ENCODE assay signal across 9 cellular contexts in the genomic region with DNA sequence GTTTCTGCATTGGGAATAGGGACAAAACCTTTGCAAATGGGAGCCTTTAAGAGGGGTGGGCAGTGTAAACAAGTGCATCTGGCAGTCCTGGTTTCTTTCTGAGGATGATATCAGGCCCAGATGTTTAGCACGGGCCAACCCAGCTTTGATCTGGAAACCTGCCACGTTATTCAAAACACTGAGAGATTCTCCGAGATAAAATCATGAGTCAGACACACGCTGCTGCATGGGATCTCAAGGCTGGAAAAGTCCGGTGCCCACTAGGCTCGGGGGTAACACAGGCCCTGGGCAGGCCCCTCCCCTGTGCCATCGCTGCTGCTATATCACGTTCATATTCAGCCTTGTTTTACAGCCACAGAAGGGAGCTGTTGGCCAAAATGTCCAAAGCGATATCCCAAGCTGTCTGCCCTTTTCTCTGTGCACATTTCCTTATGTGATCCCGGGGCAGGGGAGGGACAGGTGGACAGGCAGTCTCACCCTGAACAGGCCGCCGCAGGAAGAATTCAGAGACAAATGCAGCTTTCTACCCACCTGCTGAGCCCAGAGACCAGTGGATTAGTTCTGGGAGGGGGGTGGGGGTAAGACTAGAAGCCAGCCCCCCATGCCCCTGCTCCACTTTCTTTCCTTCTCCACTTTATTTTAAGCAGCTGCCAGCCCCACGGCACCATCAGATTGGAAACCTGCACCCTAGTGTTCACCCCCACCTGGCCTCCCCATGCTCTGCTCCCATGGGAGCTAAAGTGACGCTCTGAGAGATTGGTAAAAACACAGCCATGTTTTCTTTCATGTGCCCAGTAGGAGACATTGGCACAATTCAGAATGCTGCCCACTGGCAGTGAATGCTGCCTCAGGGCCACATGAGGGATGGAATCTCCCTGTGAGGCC.
DNase-seq lines count a peak whose midpoint lies in the region; ATAC-seq and TF ChIP-seq lines count a peak whose summit lies in the region.
"Had no signal": no experiment of that assay in that cellular context is flagged by ENCODE, and none has a peak within 500 bp of the region (broad histone marks: within the 10 kb centered on the region; RNA-seq: fewer than 3 reads in every experiment).

No MANE protein-coding gene starts in this region.

- H3K36me3 ChIP-seq in adrenal gland (replicated peaks in 1 of 2) (peaks cover 0 to 23% of the 10 kb centered on the region in 2 donors), heart right ventricle (peaks cover 0 to 42% (median 0%) of the 10 kb centered on the region in 9 donors)
- H3K36me3 ChIP-seq: neutrophil had no signal

- no peak overlapping the region for H3K4me3 ChIP-seq in adrenal gland
- no peak overlapping the region for H3K4me3 ChIP-seq in heart right ventricle

- TF ChIP-seq CTCF in adrenal gland (IDR thresholded peaks at IDR 0.05), result no peak
- TF ChIP-seq CTCF in heart right ventricle (IDR thresholded peaks at IDR 0.05), result peak in 1 of 9 donors; percentile 3

- WGBS in adrenal gland, 4 donors, result 25 to 34% (median 33%) methylated on average over 14 of the region's 14 CpGs
- 25 to 26% methylated on average over 14 of the region's 14 CpGs for WGBS in heart right ventricle, 2 donors

- peak in 1 of 2 donors; percentile 64 for TF ChIP-seq POLR2A in adrenal gland (IDR thresholded peaks at IDR 0.05)

- H3K27me3 ChIP-seq in adrenal gland (no peaks in the 10 kb centered on the region), heart right ventricle (no peaks in the 10 kb centered on the region)

- ATAC-seq in heart right ventricle (peak; percentile 19 to 74 (median 64)), HG03439 (IDR thresholded peaks at IDR 0.05; ENCODE audit: unreplicated experiment) (no peak), HG02763 (IDR thresholded peaks at IDR 0.05; ENCODE audit: unreplicated experiment) (no peak)

- peaks cover 29 to 55% of the 10 kb centered on the region in 2 donors for H3K4me1 ChIP-seq in adrenal gland (replicated peaks in 1 of 2)
- H3K4me1 ChIP-seq in heart right ventricle, result peaks cover 5 to 45% (median 32%) of the 10 kb centered on the region in 9 donors

- H3K27ac ChIP-seq in adrenal gland (peak overlapping the region in 4 of 5 donors; percentile 38 to 88 (median 80)), heart right ventricle (peak overlapping the region in 9 of 10 donors; percentile 18 to 65 (median 54))
- H3K27ac ChIP-seq: neutrophil had no signal

- intact Hi-C loops in adrenal gland (cut with DNase I), result no loop called here
- intact Hi-C loops in heart right ventricle (cut with DNase I), result loop anchor here in 3 of 10 donors (5.0 kb wide), 1 partner anchor 33 kb away; no protein-coding TSS in a partner anchor

- H3K9me3 ChIP-seq in adrenal gland (replicated peaks in 1 of 3) (no peaks in the 10 kb centered on the region), heart right ventricle (no peaks in the 10 kb centered on the region)
- H3K9me3 ChIP-seq: neutrophil had no signal

- DNase-seq in HS-5 (ENCODE audit: low read depth) (peak; percentile 24), adrenal gland (peak; percentile 86 to 96 (median 94)), heart right ventricle (peak in 1 of 2 donors; percentile 33), stromal cell of bone marrow (ENCODE audit: low read depth) (peak; percentile 26), T-helper 9 cell (no peak), NCI-H187 (lab: John Stamatoyannopoulos, UW) (no peak)

Comparison
In these comparisons a context has a peak if more than half of its experiments do, and no peak if none do; other contexts are left out.
1. DNase-seq: peak in HS-5 (single experiment), adrenal gland (7 of 7) and stromal cell of bone marrow (single experiment); none in T-helper 9 cell (single experiment) and NCI-H187 (0 of 2).
2. ATAC-seq: peak in heart right ventricle (8 of 8); none in HG03439 (single experiment) and HG02763 (single experiment).